Comparison of ENCODE assay signal across 18 cellular contexts in genomic region chr2:42556351-42556890, GRCh38.
"Had no signal": no experiment of that assay in that cellular context is flagged by ENCODE, and none has a peak within 500 bp of the region (broad histone marks: within the 10 kb centered on the region; RNA-seq: fewer than 3 reads in every experiment).

No MANE protein-coding gene starts in this region.

- H3K9me3 ChIP-seq: ascending aorta, breast epithelium, ovary, tibial nerve had no signal

- H3K4me1 Mint-ChIP-seq: stimulated activated naive B cell treated with anti-CD40 and anti-IgM and Interleukin-4, amounts not matched to agents 10 μg/mL and 1 μg/mL and 100 μg/mL, for 72 hours had no signal

- H3K4me1 ChIP-seq: ascending aorta, breast epithelium, tibial nerve had no signal

- H3K27me3 ChIP-seq: ascending aorta, breast epithelium, ovary, tibial nerve had no signal

- H3K36me3 ChIP-seq: ascending aorta, breast epithelium, ovary, tibial nerve had no signal

- H3K27ac ChIP-seq: ascending aorta, breast epithelium, ovary, tibial nerve had no signal

- H3K4me3 ChIP-seq: ascending aorta, breast epithelium, ovary, tibial nerve had no signal

- H3K4me3 Mint-ChIP-seq: activated naive CD4-positive, alpha-beta T cell treated with anti-CD3 and anti-CD28 coated beads for 36 hours; activated T-helper 1 cell treated with anti-CD3 and anti-CD28 coated beads, Interleukin-12 subunit alpha, Interleukin-12 subunit beta, Interleukin-2, Interleukin-4 antibody, amounts not matched to agents 30 ng/mL and 10 ng/mL and 1 ng/mL, durations not matched to agents 14 hours and 24 hours and 36 hours; memory B cell; natural killer cell treated with Interleukin-12 subunit alpha and Interleukin-12 subunit beta and Interleukin-15 and Interleukin-18, amount 100 ng/mL, for 72 hours; stimulated activated naive B cell treated with anti-CD40 and anti-IgM and Interleukin-4, amounts not matched to agents 10 μg/mL and 1 μg/mL and 100 μg/mL, for 72 hours had no signal

- H3K27ac Mint-ChIP-seq: activated naive CD4-positive, alpha-beta T cell treated with anti-CD3 and anti-CD28 coated beads for 36 hours; activated T-helper 1 cell treated with anti-CD3 and anti-CD28 coated beads, Interleukin-12 subunit alpha, Interleukin-12 subunit beta, Interleukin-2, Interleukin-4 antibody, amounts not matched to agents 30 ng/mL and 10 ng/mL and 1 ng/mL, durations not matched to agents 14 hours and 24 hours and 36 hours; memory B cell; natural killer cell treated with Interleukin-12 subunit alpha and Interleukin-12 subunit beta and Interleukin-15 and Interleukin-18, amount 100 ng/mL, for 72 hours; stimulated activated naive B cell treated with anti-CD40 and anti-IgM and Interleukin-4, amounts not matched to agents 10 μg/mL and 1 μg/mL and 100 μg/mL, for 72 hours had no signal

- ATAC-seq: left ventricle myocardium superior; stimulated activated naive B cell treated with anti-CD40 and anti-IgM and Interleukin-4, amounts not matched to agents 10 μg/mL and 1 μg/mL and 100 μg/mL, for 72 hours had no signal

- H3K27me3 Mint-ChIP-seq: stimulated activated naive B cell treated with anti-CD40 and anti-IgM and Interleukin-4, amounts not matched to agents 10 μg/mL and 1 μg/mL and 100 μg/mL, for 72 hours had no signal

- H3K36me3 Mint-ChIP-seq: natural killer cell treated with Interleukin-12 subunit alpha and Interleukin-12 subunit beta and Interleukin-15 and Interleukin-18, amount 100 ng/mL, for 72 hours; stimulated activated naive B cell treated with anti-CD40 and anti-IgM and Interleukin-4, amounts not matched to agents 10 μg/mL and 1 μg/mL and 100 μg/mL, for 72 hours had no signal

- DNase-seq: activated CD4-positive, alpha-beta T cell treated with anti-CD3 and anti-CD28 coated beads, Interleukin-2, amount 50 U/mL, for 1 hour; activated naive CD4-positive, alpha-beta T cell treated with anti-CD3 and anti-CD28 coated beads for 36 hours; cerebellar nuclear complex; effector CD8-positive, alpha-beta T cell; foreskin fibroblast; hypothalamus; left ventricle myocardium superior; ovary; stimulated activated CD4-positive, alpha-beta T cell treated with anti-CD3 and anti-CD28 coated beads, Interleukin-12 subunit alpha, Interleukin-12 subunit beta, amount 100 ng/mL, for 4 hours; stimulated activated CD4-positive, alpha-beta T cell treated with anti-CD3 and anti-CD28 coated beads, Interleukin-2, amount 100 ng/mL, for 24 hours; stimulated activated naive B cell treated with anti-CD40 and anti-IgM and Interleukin-4, amounts not matched to agents 10 μg/mL and 1 μg/mL and 100 μg/mL, for 72 hours; T-helper 2 cell had no signal

- H3K9me3 Mint-ChIP-seq: activated naive CD4-positive, alpha-beta T cell treated with anti-CD3 and anti-CD28 coated beads for 36 hours; activated T-helper 1 cell treated with anti-CD3 and anti-CD28 coated beads, Interleukin-12 subunit alpha, Interleukin-12 subunit beta, Interleukin-2, Interleukin-4 antibody, amounts not matched to agents 30 ng/mL and 10 ng/mL and 1 ng/mL, durations not matched to agents 14 hours and 24 hours and 36 hours; natural killer cell treated with Interleukin-12 subunit alpha and Interleukin-12 subunit beta and Interleukin-15 and Interleukin-18, amount 100 ng/mL, for 72 hours had no signal
